11 cellular contexts compared by ENCODE assay signal in genomic region chr3:13282528-13282985, GRCh38.
DNase-seq lines count a peak whose midpoint lies in the region; ATAC-seq lines count a peak whose summit lies in the region.
"Had no signal": no experiment of that assay in that cellular context is flagged by ENCODE, and none has a peak within 500 bp of the region (broad histone marks: within the 10 kb centered on the region; RNA-seq: fewer than 3 reads in every experiment).

No MANE protein-coding gene starts in this region.

- H3K4me3 Mint-ChIP-seq in T-cell = no peak overlapping the region

- H3K4me1 Mint-ChIP-seq in T-cell = peaks cover 7 to 14% (median 8%) of the 10 kb centered on the region in 3 donors

- H3K36me3 Mint-ChIP-seq in T-cell = peaks cover 12% of the 10 kb centered on the region

- WGBS in right cardiac atrium = under 1% methylated on average over 69 of the region's 69 CpGs

- peak; percentile 39 to 63 (median 44) for ATAC-seq in T-cell (replicated peaks in 1 of 4)
- no peak for ATAC-seq in right cardiac atrium
- no peak for ATAC-seq in GM19324 (IDR thresholded peaks at IDR 0.05; ENCODE audit: low FRiP score, unreplicated experiment)

- no peaks in the 10 kb centered on the region for H3K4me1 ChIP-seq in right cardiac atrium (ENCODE audit: control insufficient read depth, insufficient read depth, low read length)

- no peaks in the 10 kb centered on the region for H3K9me3 ChIP-seq in right cardiac atrium (ENCODE audit: control insufficient read depth, low read length)

- no peak overlapping the region for H3K27ac Mint-ChIP-seq in T-cell

- H3K4me3 ChIP-seq in right cardiac atrium (ENCODE audit: low read length) (peak overlapping the region; percentile 90), skin epidermis (peak overlapping the region; percentile 20 to 44 (median 42))
- H3K4me3 ChIP-seq: SK-N-MC had no signal

- peak; percentile 58 for DNase-seq in DMS 273 (lab: John Stamatoyannopoulos, UW; ENCODE audit: unreplicated experiment)
- no peak for DNase-seq in DMS 273 treated with DMSO at 0.1 percent for 48 hours (lab: John Stamatoyannopoulos, UW)
- peak in 1 of 34 experiments; percentile 8 for DNase-seq in T-cell
- DNase-seq in right cardiac atrium = peak in 1 of 3 donors; percentile 45
- no peak for DNase-seq in activated CD8-positive, alpha-beta memory T cell treated with anti-CD3 and anti-CD28 coated beads, Interleukin-2, amount 50 U/mL, for 48 hours
- no peak for DNase-seq in AG08396 (ENCODE audit: low spot score)
- DNase-seq: brain microvascular endothelial cell had no signal

- no peaks in the 10 kb centered on the region for H3K27me3 ChIP-seq in right cardiac atrium (ENCODE audit: control insufficient read depth, insufficient read depth)

- intact Hi-C loops in right cardiac atrium (cut with DNase I) = loop anchor here in 1 of 4 donors (10.0 kb wide), 1 partner anchor 188 kb away; no protein-coding TSS in a partner anchor

- H3K27me3 Mint-ChIP-seq in T-cell = peaks cover 53 to 64% of the 10 kb centered on the region in 2 donors

- CTCF ChIA-PET in T-cell (lab: Charles Lee) = no interaction called here

- H3K27ac ChIP-seq in right cardiac atrium (ENCODE audit: low read length) (peak overlapping the region; percentile 24), skin epidermis (peak overlapping the region in 11 of 21 experiments; percentile 0 to 71 (median 49))
- H3K27ac ChIP-seq: 22Rv1, brain microvascular endothelial cell, SK-N-MC had no signal

- POLR2A ChIA-PET in T-cell (lab: Charles Lee) = interaction anchor here in 1 of 2 donors (0.7 kb wide), 1 partner anchor 75 kb away, joined by 10 read pairs; no protein-coding TSS in a partner anchor

- H3K9me3 Mint-ChIP-seq in T-cell = peaks cover 19 to 24% (median 22%) of the 10 kb centered on the region in 3 donors

Comparison
In these comparisons a context has a peak if more than half of its experiments do, and no peak if none do; other contexts are left out.
1. ATAC-seq: peak in T-cell (4 of 4); none in right cardiac atrium (0 of 2) and GM19324 (single experiment).